Comparison of ENCODE assay signal across 9 cellular contexts in the genomic region with DNA sequence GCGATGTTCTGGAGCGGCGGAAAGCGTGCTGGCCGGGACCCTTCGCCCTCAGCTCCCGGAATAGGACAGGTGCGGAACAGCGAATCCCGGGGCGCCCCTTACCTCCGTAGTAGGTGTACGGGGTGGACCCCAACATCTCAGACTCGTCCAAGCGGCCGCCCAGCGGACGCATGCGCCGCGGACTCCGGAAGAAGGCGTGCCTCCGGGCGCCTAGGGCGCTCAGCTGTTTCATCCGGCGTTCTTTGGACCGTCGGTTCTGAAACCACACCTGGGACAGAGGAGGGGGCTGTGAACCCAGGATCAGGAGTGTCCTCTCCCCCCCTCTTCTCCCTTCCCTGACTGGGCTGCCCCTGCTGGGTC.
A peak's percentile ranks its signal among the peaks of the same experiment; 100 is the strongest.
DNase-seq lines count a peak whose midpoint lies in the region; ATAC-seq and TF ChIP-seq lines count a peak whose summit lies in the region.
"Had no signal": no experiment of that assay in that cellular context is flagged by ENCODE, and none has a peak within 500 bp of the region (broad histone marks: within the 10 kb centered on the region; RNA-seq: fewer than 3 reads in every experiment).

No MANE protein-coding gene starts in this region.

- peaks cover 97% of the 10 kb centered on the region for H3K27me3 Mint-ChIP-seq in dendritic cell treated with granulocyte-macrophage colony-stimulating factor and Interleukin-4, amounts not matched to agents 40 ng/mL and 50 ng/mL, for 4 days

- H3K36me3 ChIP-seq in HAP-1 (replicated peaks) (no peaks in the 10 kb centered on the region), muscle layer of duodenum (ENCODE audit: control insufficient read depth in 1 of 2, insufficient read depth in 2 of 2, low read length in 2 of 2) (no peaks in the 10 kb centered on the region)

- no peaks in the 10 kb centered on the region for H3K36me3 Mint-ChIP-seq in dendritic cell treated with granulocyte-macrophage colony-stimulating factor and Interleukin-4, amounts not matched to agents 40 ng/mL and 50 ng/mL, for 4 days (ENCODE audit: low read depth)

- H3K27ac Mint-ChIP-seq in dendritic cell treated with granulocyte-macrophage colony-stimulating factor and Interleukin-4, amounts not matched to agents 40 ng/mL and 50 ng/mL, for 4 days: no peak overlapping the region

- H3K4me3 Mint-ChIP-seq in dendritic cell treated with granulocyte-macrophage colony-stimulating factor and Interleukin-4, amounts not matched to agents 40 ng/mL and 50 ng/mL, for 4 days: peak overlapping the region; percentile 61

- H3K4me1 ChIP-seq in HAP-1 (no peaks in the 10 kb centered on the region), muscle layer of duodenum (ENCODE audit: control insufficient read depth in 1 of 2, insufficient read depth in 2 of 2, low read length in 2 of 2) (peaks cover 0 to 54% of the 10 kb centered on the region in 2 donors)

- in situ Hi-C loops in HAP-1 (cut with MboI; ENCODE audit: low sequenced_read_pairs): no loop called here

- DNase-seq in AG04449 (ENCODE audit: low read depth, low spot score): no peak
- DNase-seq in HAP-1 (ENCODE audit: low spot score in 2 of 2): no peak
- DNase-seq in CD1c-positive myeloid dendritic cell (ENCODE audit: extremely low spot score): no peak
- DNase-seq in activated naive CD4-positive, alpha-beta T cell (lab: John Stamatoyannopoulos, UW): no peak
- DNase-seq: GDM1 had no signal

- peaks cover 29% of the 10 kb centered on the region for H3K4me1 Mint-ChIP-seq in dendritic cell treated with granulocyte-macrophage colony-stimulating factor and Interleukin-4, amounts not matched to agents 40 ng/mL and 50 ng/mL, for 4 days (ENCODE audit: low read depth)

- no peaks in the 10 kb centered on the region for H3K9me3 ChIP-seq in HAP-1
- no peaks in the 10 kb centered on the region for H3K9me3 ChIP-seq in muscle layer of duodenum (ENCODE audit: control insufficient read depth in 1 of 2, low read length in 2 of 2)

- no peak for ATAC-seq in HG03442 (IDR thresholded peaks at IDR 0.05; ENCODE audit: unreplicated experiment)
- ATAC-seq in HG02763 (IDR thresholded peaks at IDR 0.05; ENCODE audit: unreplicated experiment): no peak

- CTCF ChIA-PET in AG04449 (lab: Yijun Ruan, JAX): no interaction called here

- H3K27me3 ChIP-seq in HAP-1 (ENCODE audit: low read depth): peaks cover 93% of the 10 kb centered on the region
- peaks cover 72% of the 10 kb centered on the region for H3K27me3 ChIP-seq in muscle layer of duodenum (ENCODE audit: low read depth, low read length)

- no peak overlapping the region for H3K27ac ChIP-seq in muscle layer of duodenum (ENCODE audit: low read length)

- POLR2A ChIA-PET in AG04449 (lab: Yijun Ruan, JAX): no interaction called here

- H3K9me3 Mint-ChIP-seq in dendritic cell treated with granulocyte-macrophage colony-stimulating factor and Interleukin-4, amounts not matched to agents 40 ng/mL and 50 ng/mL, for 4 days: no peaks in the 10 kb centered on the region

- H3K4me3 ChIP-seq in AG04449 (ENCODE audit: low read depth, low read length) (peak overlapping the region; percentile 25), HAP-1 (peak overlapping the region; percentile 14), muscle layer of duodenum (ENCODE audit: low read depth in 1 of 2, low read length in 2 of 2) (peak overlapping the region; percentile 21 to 54)

- no peak for TF ChIP-seq CTCF in AG04449 (IDR thresholded peaks at IDR 0.05; ENCODE audit: insufficient read depth, low read length, missing control alignments)

- intact Hi-C loops in dendritic cell treated with granulocyte-macrophage colony-stimulating factor and Interleukin-4, amounts not matched to agents 40 ng/mL and 50 ng/mL, for 4 days (cut with micrococcal nuclease): no loop called here
